37 cellular contexts compared by ENCODE assay signal in the genomic region with DNA sequence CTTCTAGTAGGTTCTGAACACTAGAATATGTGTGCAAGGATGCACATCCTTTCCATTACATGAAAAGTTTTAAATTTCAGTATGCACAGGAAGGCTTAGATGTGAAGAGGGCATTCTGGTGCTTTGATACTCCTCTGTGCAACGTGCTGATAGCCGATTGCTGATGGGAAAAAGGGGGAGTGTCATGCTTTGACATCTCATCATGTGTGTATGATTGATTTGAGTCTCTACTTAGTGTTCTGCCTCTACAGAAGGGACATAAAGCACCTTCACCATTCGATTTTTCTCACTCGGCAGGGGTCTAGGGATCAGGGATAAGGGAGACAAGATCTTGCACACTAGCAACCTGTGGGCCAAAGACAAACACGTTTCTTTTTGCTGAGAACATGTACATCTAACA.
"Had no signal": no experiment of that assay in that cellular context is flagged by ENCODE, and none has a peak within 500 bp of the region (broad histone marks: within the 10 kb centered on the region; RNA-seq: fewer than 3 reads in every experiment).

No MANE protein-coding gene starts in this region.

- H3K9me3 ChIP-seq: adrenal gland, breast epithelium, colonic mucosa had no signal

- H3K27me3 Mint-ChIP-seq: activated B cell treated with CpG ODN at 0.5 μM for 24 hours; activated CD8-positive, alpha-beta T cell treated with anti-CD3 and anti-CD28 coated beads for 36 hours; activated naive CD4-positive, alpha-beta T cell treated with anti-CD3 and anti-CD28 coated beads, Interleukin-2, amount 50 U/mL, for 24 hours; activated naive CD8-positive, alpha-beta T cell treated with anti-CD3 and anti-CD28 coated beads for 36 hours; activated naive CD8-positive, alpha-beta T cell treated with anti-CD3 and anti-CD28 coated beads, Interleukin-2, amount 50 U/mL, for 24 hours; T-helper 17 cell had no signal

- DNase-seq: activated B cell treated with CpG ODN at 0.5 μM for 24 hours; activated CD4-positive, alpha-beta T cell treated with anti-CD3 and anti-CD28 coated beads for 48 hours; activated CD4-positive, alpha-beta T cell treated with anti-CD3 and anti-CD28 coated beads, Interleukin-2, amount 50 U/mL, for 1 hour; activated CD4-positive, alpha-beta T cell treated with anti-CD3 and anti-CD28 coated beads, Interleukin-2, amount 50 U/mL, for 48 hours; activated CD8-positive, alpha-beta memory T cell treated with anti-CD3 and anti-CD28 coated beads, Interleukin-2, amount 10 ng/mL, durations not matched to agents 7 days and 5 days; activated CD8-positive, alpha-beta memory T cell treated with anti-CD3 and anti-CD28 coated beads, Interleukin-2, amount 50 U/mL, for 4 hours; activated CD8-positive, alpha-beta T cell treated with anti-CD3 and anti-CD28 coated beads for 36 hours; activated effector memory CD4-positive, alpha-beta T cell treated with anti-CD3 and anti-CD28 coated beads, Interleukin-2, amount 50 U/mL, for 16 hours; activated naive CD4-positive, alpha-beta T cell treated with anti-CD3 and anti-CD28 coated beads for 36 hours; activated naive CD8-positive, alpha-beta T cell treated with anti-CD3 and anti-CD28 coated beads for 36 hours; activated naive CD8-positive, alpha-beta T cell treated with anti-CD3 and anti-CD28 coated beads, Interleukin-2, amount 50 U/mL, for 24 hours; activated T-cell treated with anti-CD3 and anti-CD28 coated beads, Interleukin-2, amount 50 U/mL, for 1 hour; activated T-cell treated with anti-CD3 and anti-CD28 coated beads, Interleukin-2, amount 50 U/mL, for 48 hours; adrenal gland; amygdala; aorta; central memory CD4-positive, alpha-beta T cell; cerebellar nuclear complex; colonic mucosa; effector memory CD4-positive, alpha-beta T cell; endodermal cell; foreskin fibroblast; head of caudate nucleus; T-helper 1 cell; T-helper 17 cell; T1000; WERI-Rb-1 had no signal

- H3K27ac ChIP-seq: adrenal gland, breast epithelium, cardiac muscle cell, colonic mucosa, WERI-Rb-1 had no signal

- H3K9me3 Mint-ChIP-seq: activated B cell treated with CpG ODN at 0.5 μM for 24 hours; activated CD8-positive, alpha-beta T cell treated with anti-CD3 and anti-CD28 coated beads for 36 hours; activated naive CD4-positive, alpha-beta T cell treated with anti-CD3 and anti-CD28 coated beads for 36 hours; activated naive CD4-positive, alpha-beta T cell treated with anti-CD3 and anti-CD28 coated beads, Interleukin-2, amount 50 U/mL, for 24 hours; activated naive CD8-positive, alpha-beta T cell treated with anti-CD3 and anti-CD28 coated beads for 36 hours; activated naive CD8-positive, alpha-beta T cell treated with anti-CD3 and anti-CD28 coated beads, Interleukin-2, amount 50 U/mL, for 24 hours; activated T-helper 1 cell treated with anti-CD3 and anti-CD28 coated beads, Interleukin-12 subunit alpha, Interleukin-12 subunit beta, Interleukin-2, Interleukin-4 antibody, amounts not matched to agents 30 ng/mL and 10 ng/mL and 1 ng/mL, durations not matched to agents 14 hours and 24 hours and 36 hours; activated T-helper 2 cell treated with anti-CD3 and anti-CD28 coated beads, Interferon-gamma antibody, Interleukin-2, Interleukin-4, amounts not matched to agents 10 μg/mL and 5 μg/mL and 100 μg/mL, durations not matched to agents 14 hours and 24 hours and 36 hours; endodermal cell; T-helper 2 cell treated with Interferon-gamma antibody and Interleukin-4, amounts not matched to agents 5 μg/mL and 100 μg/mL, for 36 hours had no signal

- H3K4me1 ChIP-seq: adrenal gland, breast epithelium, colonic mucosa had no signal

- H3K4me3 ChIP-seq: adrenal gland, breast epithelium, cardiac muscle cell, colonic mucosa had no signal

- H3K36me3 Mint-ChIP-seq: activated CD8-positive, alpha-beta memory T cell treated with anti-CD3 and anti-CD28 coated beads, Interleukin-2, amount 10 ng/mL, durations not matched to agents 7 days and 5 days; brain had no signal

- H3K36me3 ChIP-seq: adrenal gland, breast epithelium, cardiac muscle cell, colonic mucosa, WERI-Rb-1 had no signal

- H3K4me3 Mint-ChIP-seq: activated B cell treated with CpG ODN at 0.5 μM for 24 hours; activated CD8-positive, alpha-beta memory T cell treated with anti-CD3 and anti-CD28 coated beads, Interleukin-2, amount 10 ng/mL, durations not matched to agents 7 days and 5 days; activated CD8-positive, alpha-beta T cell treated with anti-CD3 and anti-CD28 coated beads for 36 hours; activated naive CD4-positive, alpha-beta T cell treated with anti-CD3 and anti-CD28 coated beads for 36 hours; activated naive CD4-positive, alpha-beta T cell treated with anti-CD3 and anti-CD28 coated beads, Interleukin-2, amount 50 U/mL, for 24 hours; activated naive CD8-positive, alpha-beta T cell treated with anti-CD3 and anti-CD28 coated beads for 36 hours; activated naive CD8-positive, alpha-beta T cell treated with anti-CD3 and anti-CD28 coated beads, Interleukin-2, amount 50 U/mL, for 24 hours; activated T-helper 1 cell treated with anti-CD3 and anti-CD28 coated beads, Interleukin-12 subunit alpha, Interleukin-12 subunit beta, Interleukin-2, Interleukin-4 antibody, amounts not matched to agents 30 ng/mL and 10 ng/mL and 1 ng/mL, durations not matched to agents 14 hours and 24 hours and 36 hours; brain; endodermal cell; T-helper 17 cell; T-helper 2 cell treated with Interferon-gamma antibody and Interleukin-4, amounts not matched to agents 5 μg/mL and 100 μg/mL, for 36 hours had no signal

- H3K4me1 Mint-ChIP-seq: activated B cell treated with CpG ODN at 0.5 μM for 24 hours; activated CD8-positive, alpha-beta memory T cell treated with anti-CD3 and anti-CD28 coated beads, Interleukin-2, amount 10 ng/mL, durations not matched to agents 7 days and 5 days; activated naive CD4-positive, alpha-beta T cell treated with anti-CD3 and anti-CD28 coated beads, Interleukin-2, amount 50 U/mL, for 24 hours; T-helper 17 cell had no signal

- H3K27ac Mint-ChIP-seq: activated B cell treated with CpG ODN at 0.5 μM for 24 hours; activated CD8-positive, alpha-beta memory T cell treated with anti-CD3 and anti-CD28 coated beads, Interleukin-2, amount 10 ng/mL, durations not matched to agents 7 days and 5 days; activated CD8-positive, alpha-beta T cell treated with anti-CD3 and anti-CD28 coated beads for 36 hours; activated naive CD4-positive, alpha-beta T cell treated with anti-CD3 and anti-CD28 coated beads for 36 hours; activated naive CD4-positive, alpha-beta T cell treated with anti-CD3 and anti-CD28 coated beads, Interleukin-2, amount 50 U/mL, for 24 hours; activated naive CD8-positive, alpha-beta T cell treated with anti-CD3 and anti-CD28 coated beads for 36 hours; activated naive CD8-positive, alpha-beta T cell treated with anti-CD3 and anti-CD28 coated beads, Interleukin-2, amount 50 U/mL, for 24 hours; activated T-helper 1 cell treated with anti-CD3 and anti-CD28 coated beads, Interleukin-12 subunit alpha, Interleukin-12 subunit beta, Interleukin-2, Interleukin-4 antibody, amounts not matched to agents 30 ng/mL and 10 ng/mL and 1 ng/mL, durations not matched to agents 14 hours and 24 hours and 36 hours; activated T-helper 2 cell treated with anti-CD3 and anti-CD28 coated beads, Interferon-gamma antibody, Interleukin-2, Interleukin-4, amounts not matched to agents 10 μg/mL and 5 μg/mL and 100 μg/mL, durations not matched to agents 14 hours and 24 hours and 36 hours; endodermal cell; T-helper 17 cell; T-helper 2 cell treated with Interferon-gamma antibody and Interleukin-4, amounts not matched to agents 5 μg/mL and 100 μg/mL, for 36 hours had no signal

- ATAC-seq: activated CD4-positive, CD25-positive, alpha-beta regulatory T cell treated with anti-CD3 and anti-CD28 coated beads, Interleukin-2, amount 50 U/mL, for 24 hours; activated CD8-positive, alpha-beta memory T cell treated with anti-CD3 and anti-CD28 coated beads, Interleukin-2, amount 10 ng/mL, durations not matched to agents 7 days and 5 days; activated CD8-positive, alpha-beta T cell treated with anti-CD3 and anti-CD28 coated beads for 36 hours; activated naive CD8-positive, alpha-beta T cell treated with anti-CD3 and anti-CD28 coated beads, Interleukin-2, amount 50 U/mL, for 24 hours; esophagus mucosa; T-helper 17 cell had no signal

- H3K27me3 ChIP-seq: adrenal gland, breast epithelium, cardiac muscle cell, colonic mucosa had no signal

- FAIRE-seq: frontal cortex had no signal
